ENCODE assay signal across 11 cellular contexts in the genomic region with DNA sequence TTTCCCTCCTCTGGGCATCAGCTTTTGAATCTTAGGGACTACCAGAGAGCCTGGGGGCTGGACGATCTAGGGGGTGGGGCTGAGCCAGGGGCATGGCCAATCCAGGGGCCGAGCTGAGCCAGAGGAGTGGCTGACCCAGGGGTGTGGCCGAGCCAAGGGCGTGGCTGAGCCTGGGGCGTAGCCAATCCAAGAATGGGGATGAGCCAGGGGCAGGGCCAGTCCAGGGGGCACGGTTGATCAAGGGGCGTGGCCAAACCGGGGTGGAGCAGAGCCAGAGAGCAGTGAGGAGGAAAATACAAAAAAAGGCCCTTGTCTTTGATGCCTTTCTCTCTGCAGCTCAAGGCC.
DNase-seq lines count a peak whose midpoint lies in the region; ATAC-seq, FAIRE-seq and TF ChIP-seq lines count a peak whose summit lies in the region.
"Had no signal": no experiment of that assay in that cellular context is flagged by ENCODE, and none has a peak within 500 bp of the region (broad histone marks: within the 10 kb centered on the region; RNA-seq: fewer than 3 reads in every experiment).

No MANE protein-coding gene starts in this region.

- DNase-seq in AG20443 (ENCODE audit: low spot score): peak; percentile 26
- DNase-seq in GM12892 (ENCODE audit: insufficient read length): peak; percentile 18
- DNase-seq in RPMI7951 (ENCODE audit: low read depth): peak; percentile 62
- DNase-seq in islet precursor cell: peak; percentile 91
- DNase-seq in NCI-H510A treated with DMSO at 0.1 percent for 48 hours (lab: John Stamatoyannopoulos, UW): no peak
- no peak for DNase-seq in GM19239 (ENCODE audit: insufficient read length, low spot score)
- DNase-seq: activated naive CD4-positive, alpha-beta T cell treated with anti-CD3 and anti-CD28 coated beads, Interleukin-2, amount 10 ng/mL, durations not matched to agents 7 days and 5 days; esophagus squamous epithelium; SHP77 had no signal

- FAIRE-seq in GM12892 (lab: Jason Lieb, UNC): no peak
- no peak for FAIRE-seq in GM19239 (lab: Jason Lieb, UNC)

- ATAC-seq in GM18868 (IDR thresholded peaks at IDR 0.05; ENCODE audit: unreplicated experiment) (no peak), GM21717 (IDR thresholded peaks at IDR 0.05; ENCODE audit: unreplicated experiment) (no peak)

- TF ChIP-seq POLR2A in GM12892 (IDR thresholded peaks at IDR 0.05; ENCODE audit: low read depth, low read length): no peak

Comparison
In these comparisons a context has a peak if more than half of its experiments do, and no peak if none do; other contexts are left out.
1. DNase-seq: peak in AG20443 (single experiment), GM12892 (single experiment), RPMI7951 (single experiment) and islet precursor cell (single experiment); none in NCI-H510A treated with DMSO at 0.1 percent for 48 hours (single experiment) and GM19239 (single experiment).